In the genomic region with DNA sequence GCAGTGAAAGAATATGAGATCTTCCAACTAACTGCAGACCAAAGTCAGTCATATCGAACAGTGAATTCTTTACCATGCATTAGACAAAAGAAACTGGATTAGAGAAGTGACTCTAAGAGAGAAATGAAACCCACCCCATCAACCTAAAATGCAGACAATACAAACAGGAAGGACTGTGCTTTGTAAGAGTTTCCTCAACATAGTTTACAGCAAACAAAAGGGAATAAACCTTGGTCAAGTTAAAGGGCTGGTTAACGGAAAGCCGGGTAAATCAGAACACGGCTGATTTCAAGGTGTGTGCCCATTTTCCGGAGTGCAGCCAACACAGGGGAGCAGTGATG, we compare ENCODE assay signal across 11 cellular contexts. TPM values are rescaled to one million over a fixed set of nuclear protein-coding genes. Genes with fewer than 3 reads are reported as not detected.
DNase-seq lines count a peak whose midpoint lies in the region; ATAC-seq and TF ChIP-seq lines count a peak whose summit lies in the region.
"Had no signal": no experiment of that assay in that cellular context is flagged by ENCODE, and none has a peak within 500 bp of the region (broad histone marks: within the 10 kb centered on the region; RNA-seq: fewer than 3 reads in every experiment).

No MANE protein-coding gene starts in this region.

- peaks cover 46% of the 10 kb centered on the region for H3K4me1 ChIP-seq in lower lobe of right lung
- H3K4me1 ChIP-seq in tibial artery, result peaks cover 0 to 9% (median 0%) of the 10 kb centered on the region in 4 donors
- H3K4me1 ChIP-seq: SJCRH30 had no signal

- H3K4me1 Mint-ChIP-seq in activated T-cell treated with anti-CD3 and anti-CD28 coated beads, Interleukin-2, amount 50 U/mL, for 4 hours (ENCODE audit: low read depth), result peaks cover 21% of the 10 kb centered on the region

- H3K36me3 ChIP-seq in lower lobe of right lung (no peaks in the 10 kb centered on the region), tibial artery (no peaks in the 10 kb centered on the region)
- H3K36me3 ChIP-seq: SJCRH30 had no signal

- peaks cover 5% of the 10 kb centered on the region for H3K9me3 Mint-ChIP-seq in activated T-cell treated with anti-CD3 and anti-CD28 coated beads, Interleukin-2, amount 50 U/mL, for 4 hours

- H3K36me3 Mint-ChIP-seq in activated T-cell treated with anti-CD3 and anti-CD28 coated beads, Interleukin-2, amount 50 U/mL, for 4 hours (ENCODE audit: insufficient read depth), result peaks cover 9% of the 10 kb centered on the region

- H3K27me3 ChIP-seq in lower lobe of right lung (ENCODE audit: low read depth) (no peaks in the 10 kb centered on the region), tibial artery (no peaks in the 10 kb centered on the region)
- H3K27me3 ChIP-seq: SJCRH30 had no signal

- no peaks in the 10 kb centered on the region for H3K27me3 Mint-ChIP-seq in activated T-cell treated with anti-CD3 and anti-CD28 coated beads, Interleukin-2, amount 50 U/mL, for 4 hours (ENCODE audit: low read depth)
- H3K27me3 Mint-ChIP-seq: type B pancreatic cell had no signal

- ATAC-seq in GM21447 (IDR thresholded peaks at IDR 0.05; ENCODE audit: unreplicated experiment) (peak; percentile 89), HG03520 (IDR thresholded peaks at IDR 0.05; ENCODE audit: unreplicated experiment) (peak; percentile 82), lower lobe of right lung (peak; percentile 52 to 58)
- ATAC-seq in activated T-cell treated with anti-CD3 and anti-CD28 coated beads, Interleukin-2, amount 50 U/mL, for 4 hours, result no peak

- H3K4me3 ChIP-seq in GM12865 (ENCODE audit: low read depth, low read length) (no peak overlapping the region), lower lobe of right lung (no peak overlapping the region), tibial artery (no peak overlapping the region)
- H3K4me3 ChIP-seq: SJCRH30 had no signal

- DNase-seq in GM12865 (ENCODE audit: low read depth) (peak; percentile 48), lower lobe of right lung (no peak), NCI-H1694 (lab: John Stamatoyannopoulos, UW) (no peak), NCI-H2196 treated with DMSO at 0.1 percent for 48 hours (lab: John Stamatoyannopoulos, UW; ENCODE audit: unreplicated experiment) (no peak), tibial artery (no peak)
- DNase-seq in activated T-cell treated with anti-CD3 and anti-CD28 coated beads, Interleukin-2, amount 50 U/mL, for 4 hours, result no peak
- DNase-seq: IMR-90, SJCRH30 had no signal

- H3K4me3 Mint-ChIP-seq in activated T-cell treated with anti-CD3 and anti-CD28 coated beads, Interleukin-2, amount 50 U/mL, for 4 hours, result no peak overlapping the region
- H3K4me3 Mint-ChIP-seq: type B pancreatic cell had no signal

- TF ChIP-seq CTCF in GM12865 (IDR thresholded peaks at IDR 0.05; ENCODE audit: insufficient read depth, low read depth, low read length, missing control alignments), result no peak
- TF ChIP-seq CTCF in lower lobe of right lung (IDR thresholded peaks at IDR 0.05), result no peak
- TF ChIP-seq CTCF in tibial artery (IDR thresholded peaks at IDR 0.05), result no peak

- H3K27ac ChIP-seq in lower lobe of right lung (peak overlapping the region; percentile 76), tibial artery (no peak overlapping the region)
- H3K27ac ChIP-seq: SJCRH30 had no signal

- H3K9me3 ChIP-seq in lower lobe of right lung, result no peaks in the 10 kb centered on the region
- H3K9me3 ChIP-seq in tibial artery, result no peaks in the 10 kb centered on the region
- H3K9me3 ChIP-seq: SJCRH30 had no signal

- intact Hi-C loops in lower lobe of right lung (cut with DNase I) (no loop called here), tibial artery (cut with DNase I; ENCODE audit: low total_unique reads) (no loop called here)

RNA-seq across cellular contexts. Expression of a gene that starts 39.2 kb away (rescaled TPM):
- 45.5 TPM for total RNA-seq in lower lobe of right lung
- 10 to 100 TPM in 1 of 3 donors, 1 to 10 TPM in 2; 5.3 to 13.8 (median 6.7) TPM for total RNA-seq in activated T-cell treated with anti-CD3 and anti-CD28 coated beads, Interleukin-2, amount 50 U/mL, for 4 hours

Comparison
In these comparisons a context has a peak if more than half of its experiments do, and no peak if none do; other contexts are left out.
1. ATAC-seq: peak in GM21447 (single experiment), HG03520 (single experiment) and lower lobe of right lung (2 of 2); none in activated T-cell treated with anti-CD3 and anti-CD28 coated beads, Interleukin-2, amount 50 U/mL, for 4 hours (0 of 2).